ENCODE assay signal across 12 cellular contexts in genomic region chr17:73289549-73290254, GRCh38. TPM values are rescaled to one million over a fixed set of nuclear protein-coding genes. Genes with fewer than 3 reads are reported as not detected.
A peak's percentile ranks its signal among the peaks of the same experiment; 100 is the strongest.
DNase-seq lines count a peak whose midpoint lies in the region; ATAC-seq, FAIRE-seq and TF ChIP-seq lines count a peak whose summit lies in the region.
"Had no signal": no experiment of that assay in that cellular context is flagged by ENCODE, and none has a peak within 500 bp of the region (broad histone marks: within the 10 kb centered on the region; RNA-seq: fewer than 3 reads in every experiment).

No MANE protein-coding gene starts in this region.

- DNase-seq in WERI-Rb-1 (no peak), keratinocyte (ENCODE audit: low read depth, low spot score) (no peak), GM12892 (ENCODE audit: insufficient read length) (no peak), BE2C (no peak)
- DNase-seq: amniotic stem cell; NCI-H2081 treated with DMSO at 0.1 percent for 48 hours; stimulated activated CD4-positive, alpha-beta T cell treated with anti-CD3 and anti-CD28 coated beads, Interleukin-4, amount 100 ng/mL, for 1 hour had no signal

- peaks cover 5% of the 10 kb centered on the region for H3K9me1 ChIP-seq in keratinocyte (ENCODE audit: control insufficient read depth, extremely low read depth, insufficient read depth, low read length)

- H3K4me1 ChIP-seq in BLaER1 treated with 17β-estradiol and CSF1 and Interleukin-3, amounts not matched to agents 10 nM and 100 nM, result peaks cover 59 to 99% (median 78%) of the 10 kb centered on the region in 10 experiments
- H3K4me1 ChIP-seq in keratinocyte (ENCODE audit: control insufficient read depth, extremely low read depth, insufficient read depth, low read length), result peaks cover 45% of the 10 kb centered on the region
- H3K4me1 ChIP-seq in skeletal muscle satellite cell (ENCODE audit: control insufficient read depth, insufficient read depth, low read length), result peaks cover 85% of the 10 kb centered on the region
- peaks cover 9% of the 10 kb centered on the region for H3K4me1 ChIP-seq in BE2C

- no peaks in the 10 kb centered on the region for H3K9me3 ChIP-seq in BLaER1 treated with 17β-estradiol and CSF1 and Interleukin-3, amounts not matched to agents 10 nM and 100 nM (replicated peaks in 1 of 11)
- H3K9me3 ChIP-seq in WERI-Rb-1 (ENCODE audit: severe bottlenecking) (no peaks in the 10 kb centered on the region), keratinocyte (ENCODE audit: control insufficient read depth, low read depth, low read length) (no peaks in the 10 kb centered on the region), skeletal muscle satellite cell (replicated peaks; ENCODE audit: low read length) (no peaks in the 10 kb centered on the region), BE2C (no peaks in the 10 kb centered on the region)

- peak overlapping the region in 9 of 11 experiments; percentile 31 to 87 (median 75); a peak in 16 of 22 replicates for H3K27ac ChIP-seq in BLaER1 treated with 17β-estradiol and CSF1 and Interleukin-3, amounts not matched to agents 10 nM and 100 nM
- H3K27ac ChIP-seq in WERI-Rb-1, result no peak overlapping the region
- H3K27ac ChIP-seq in keratinocyte (ENCODE audit: control insufficient read depth, insufficient read depth, low read length), result no peak overlapping the region

- peak overlapping the region in 4 of 11 experiments; percentile 27 to 73 (median 70); a peak in 4 of 22 replicates for H3K9ac ChIP-seq in BLaER1 treated with 17β-estradiol and CSF1 and Interleukin-3, amounts not matched to agents 10 nM and 100 nM
- H3K9ac ChIP-seq in keratinocyte (ENCODE audit: control insufficient read depth, extremely low read depth, insufficient read depth, low read length) (no peak overlapping the region), skeletal muscle satellite cell (ENCODE audit: low read depth, low read length) (peak overlapping the region; percentile 26)

- no peak overlapping the region for H2AFZ ChIP-seq in keratinocyte (ENCODE audit: control insufficient read depth, low read length)

- no peaks in the 10 kb centered on the region for H3K27me3 ChIP-seq in BLaER1 treated with 17β-estradiol and CSF1 and Interleukin-3, amounts not matched to agents 10 nM and 100 nM
- H3K27me3 ChIP-seq in WERI-Rb-1 (ENCODE audit: insufficient read depth, low read depth, severe bottlenecking), result no peaks in the 10 kb centered on the region
- H3K27me3 ChIP-seq in keratinocyte (ENCODE audit: control insufficient read depth, extremely low read depth, insufficient read depth, low read length), result no peaks in the 10 kb centered on the region
- no peaks in the 10 kb centered on the region for H3K27me3 ChIP-seq in skeletal muscle satellite cell (ENCODE audit: control insufficient read depth, insufficient read depth, low read length)
- H3K27me3 ChIP-seq in BE2C, result no peaks in the 10 kb centered on the region

- peak; percentile 11; the same call in 1 of the 2 replicates for TF ChIP-seq CTCF in WERI-Rb-1 (IDR thresholded peaks at IDR 0.05; ENCODE audit: low read depth, low read length)
- TF ChIP-seq CTCF in keratinocyte (optimal IDR thresholded peaks at IDR 0.05 in 1 of 3, IDR thresholded peaks at IDR 0.05 in 1 of 3, conservative IDR thresholded peaks at IDR 0.05 in 1 of 3; ENCODE audit: extremely low read depth in 1 of 3, insufficient read depth in 2 of 3, low read length in 3 of 3), result no peak
- TF ChIP-seq CTCF in BE2C (IDR thresholded peaks at IDR 0.05; ENCODE audit: low read depth, low read length), result no peak

- peak overlapping the region; percentile 88 to 99 (median 96) for H3K4me2 ChIP-seq in BLaER1 treated with 17β-estradiol and CSF1 and Interleukin-3, amounts not matched to agents 10 nM and 100 nM
- H3K4me2 ChIP-seq in keratinocyte (ENCODE audit: control insufficient read depth, extremely low read depth, insufficient read depth, low read depth, low read length) (peak overlapping the region; percentile 16), skeletal muscle satellite cell (ENCODE audit: low read length) (peak overlapping the region; percentile 88)

- dilution Hi-C loops in keratinocyte (cut with MboI; ENCODE audit: extremely low pct_ligation_motif_present, low sequenced_read_pairs), result no loop called here

- H3K79me2 ChIP-seq in keratinocyte (ENCODE audit: control insufficient read depth, insufficient read depth, low read length), result peaks cover 3% of the 10 kb centered on the region

- H4K20me1 ChIP-seq in BLaER1 treated with 17β-estradiol and CSF1 and Interleukin-3, amounts not matched to agents 10 nM and 100 nM, result peaks cover 0 to 50% (median 16%) of the 10 kb centered on the region in 11 experiments; a peak in 12 of 22 replicates
- H4K20me1 ChIP-seq in keratinocyte (ENCODE audit: control insufficient read depth, extremely low read depth, insufficient read depth, low read length), result peaks cover 6% of the 10 kb centered on the region

- no peak overlapping the region for H3K4me3 ChIP-seq in BLaER1 treated with 17β-estradiol and CSF1 and Interleukin-3, amounts not matched to agents 10 nM and 100 nM
- H3K4me3 ChIP-seq in WERI-Rb-1 (ENCODE audit: low read depth, low read length), result no peak overlapping the region
- no peak overlapping the region for H3K4me3 ChIP-seq in keratinocyte (ENCODE audit: control insufficient read depth in 2 of 3, extremely low read depth in 1 of 3, insufficient read depth in 2 of 3, low read depth in 1 of 3, low read length in 3 of 3)
- peak overlapping the region; percentile 17 for H3K4me3 ChIP-seq in skeletal muscle satellite cell (ENCODE audit: low read length)
- H3K4me3 ChIP-seq in BE2C (ENCODE audit: low read depth, low read length), result no peak overlapping the region

- FAIRE-seq in keratinocyte (lab: Jason Lieb, UNC), result no peak
- no peak for FAIRE-seq in GM12892 (lab: Jason Lieb, UNC)

- no peak for TF ChIP-seq POLR2A in GM12892 (IDR thresholded peaks at IDR 0.05; ENCODE audit: low read depth, low read length)

- no peak for ATAC-seq in esophagus mucosa
- no peak for ATAC-seq in GM19467 (IDR thresholded peaks at IDR 0.05; ENCODE audit: unreplicated experiment)

- peaks cover 0 to 17% (median 10%) of the 10 kb centered on the region in 11 experiments; a peak in 13 of 22 replicates for H3K36me3 ChIP-seq in BLaER1 treated with 17β-estradiol and CSF1 and Interleukin-3, amounts not matched to agents 10 nM and 100 nM
- H3K36me3 ChIP-seq in WERI-Rb-1 (peaks cover 36% of the 10 kb centered on the region), keratinocyte (ENCODE audit: control insufficient read depth in 2 of 2, extremely low read depth in 1 of 2, insufficient read depth in 2 of 2, low read length in 2 of 2) (peaks cover 3 to 6% of the 10 kb centered on the region in 2 experiments), skeletal muscle satellite cell (ENCODE audit: insufficient read depth, low read length) (peaks cover 21% of the 10 kb centered on the region), BE2C (peaks cover 21% of the 10 kb centered on the region)

RNA-seq across cellular contexts. Expression of gene CDC42EP4, which starts 22.1 kb away (rescaled TPM):
- polyA plus RNA-seq in keratinocyte, result 5.9 to 11.1 TPM (median 9.4 TPM) in 3 replicates
- polyA plus RNA-seq in keratinocyte (2011; ENCODE audit: low read depth), result 4.1 TPM
- 7.5 and 10.9 TPM in 2 replicates for polyA plus RNA-seq in keratinocyte (2011; cell fraction: cytosol; rRNA removed)
- 7.4 and 11.1 TPM in 2 replicates for polyA plus RNA-seq in keratinocyte (2011; cell fraction: nucleus; rRNA removed)
- 9.2 and 14.3 TPM in 2 replicates for polyA plus RNA-seq in keratinocyte (2012; ENCODE audit: low replicate concordance)
- polyA minus RNA-seq in keratinocyte, result 10.7 to 18.2 TPM (median 13.7 TPM) in 3 replicates
- 16.1 TPM for polyA minus RNA-seq in keratinocyte (2011; cell fraction: cytosol; rRNA and poly(A)+ RNA removed)
- 14.0 and 17.1 TPM in 2 replicates for polyA minus RNA-seq in keratinocyte (2011; cell fraction: nucleus; rRNA and poly(A)+ RNA removed)
- total RNA-seq in skeletal muscle satellite cell (2012; rRNA removed), result 36.2 and 40.2 TPM in 2 replicates
- 1.9 TPM for polyA plus RNA-seq in GM12892 (2012; ENCODE audit: missing spikeins)
- 25.9 TPM for total RNA-seq in esophagus mucosa
- polyA plus RNA-seq in BE2C (2012; ENCODE audit: insufficient read depth, insufficient read length, low read depth), result 63.5 TPM

RNA-seq across cellular contexts. Expression of gene CPSF4L, which starts 28.0 kb away (rescaled TPM):
- polyA plus RNA-seq in keratinocyte, result not detected in 3 replicates
- polyA plus RNA-seq in keratinocyte (2011; ENCODE audit: low read depth), result not detected
- polyA plus RNA-seq in keratinocyte (2011; cell fraction: cytosol; rRNA removed), result not detected in 2 replicates
- not detected in 2 replicates for polyA plus RNA-seq in keratinocyte (2011; cell fraction: nucleus; rRNA removed)
- not detected in 2 replicates for polyA plus RNA-seq in keratinocyte (2012; ENCODE audit: low replicate concordance)
- not detected in 3 replicates for polyA minus RNA-seq in keratinocyte
- not detected for polyA minus RNA-seq in keratinocyte (2011; cell fraction: cytosol; rRNA and poly(A)+ RNA removed)
- not detected in 2 replicates for polyA minus RNA-seq in keratinocyte (2011; cell fraction: nucleus; rRNA and poly(A)+ RNA removed)
- 0.25 TPM in 1 of 2 replicates, not detected in the other for total RNA-seq in skeletal muscle satellite cell (2012; rRNA removed)
- polyA plus RNA-seq in GM12892 (2012; ENCODE audit: missing spikeins), result not detected
- total RNA-seq in esophagus mucosa, result not detected
- polyA plus RNA-seq in BE2C (2012; ENCODE audit: insufficient read depth, insufficient read length, low read depth), result not detected
- polyA plus RNA-seq: neural cell had no signal

Comparison
In these comparisons a context has a peak if more than half of its experiments do, and no peak if none do; other contexts are left out.
1. H3K27ac ChIP-seq: peak in BLaER1 treated with 17β-estradiol and CSF1 and Interleukin-3, amounts not matched to agents 10 nM and 100 nM (9 of 11); none in WERI-Rb-1 (single experiment) and keratinocyte (single experiment).
2. H3K4me2 ChIP-seq: peak in every context shown above with its lines; median percentile 96 in BLaER1 treated with 17β-estradiol and CSF1 and Interleukin-3, amounts not matched to agents 10 nM and 100 nM; 88 in skeletal muscle satellite cell; 16 in keratinocyte.